Comparison of ENCODE assay signal across 1 cellular context in genomic region chr3:50174517-50174895, GRCh38.
TF ChIP-seq lines count a peak whose summit lies in the region.

No MANE protein-coding gene starts in this region.

TF ChIP-seq in HepG2, 621 proteins besides CTCF, POLR2A, EP300 and RAD21:
- TF ChIP-seq MEIS2 (CRISPR knock-in tag; IDR thresholded peaks at IDR 0.05) = no peak
- no peak for TF ChIP-seq ZNF768 (CRISPR knock-in tag; IDR thresholded peaks at IDR 0.05)
- no peak for TF ChIP-seq SOX6 (IDR thresholded peaks at IDR 0.05)
- no peak for TF ChIP-seq SOX6 (CRISPR knock-in tag; IDR thresholded peaks at IDR 0.05)
- TF ChIP-seq KDM6A (CRISPR knock-in tag; IDR thresholded peaks at IDR 0.05; ENCODE audit: low read depth) = no peak
- TF ChIP-seq IRF9 (CRISPR knock-in tag; IDR thresholded peaks at IDR 0.05; ENCODE audit: borderline replicate concordance) = no peak
- no peak for TF ChIP-seq IKZF5 (CRISPR knock-in tag; IDR thresholded peaks at IDR 0.05)
- TF ChIP-seq PBX3 (CRISPR knock-in tag; IDR thresholded peaks at IDR 0.05; ENCODE audit: borderline replicate concordance) = no peak
- no peak for TF ChIP-seq TRAFD1 (CRISPR knock-in tag; IDR thresholded peaks at IDR 0.05; ENCODE audit: borderline replicate concordance)
- no peak for TF ChIP-seq ZNF616 (CRISPR knock-in tag; IDR thresholded peaks at IDR 0.05; ENCODE audit: low read depth)
- TF ChIP-seq ZNF264 (CRISPR knock-in tag; IDR thresholded peaks at IDR 0.05) = no peak
- no peak for TF ChIP-seq NCOA1 (CRISPR knock-in tag; IDR thresholded peaks at IDR 0.05)
TF ChIP-seq in HepG2: peak in this region for 0.
